Comparison of ENCODE assay signal across 9 cellular contexts in the genomic region with DNA sequence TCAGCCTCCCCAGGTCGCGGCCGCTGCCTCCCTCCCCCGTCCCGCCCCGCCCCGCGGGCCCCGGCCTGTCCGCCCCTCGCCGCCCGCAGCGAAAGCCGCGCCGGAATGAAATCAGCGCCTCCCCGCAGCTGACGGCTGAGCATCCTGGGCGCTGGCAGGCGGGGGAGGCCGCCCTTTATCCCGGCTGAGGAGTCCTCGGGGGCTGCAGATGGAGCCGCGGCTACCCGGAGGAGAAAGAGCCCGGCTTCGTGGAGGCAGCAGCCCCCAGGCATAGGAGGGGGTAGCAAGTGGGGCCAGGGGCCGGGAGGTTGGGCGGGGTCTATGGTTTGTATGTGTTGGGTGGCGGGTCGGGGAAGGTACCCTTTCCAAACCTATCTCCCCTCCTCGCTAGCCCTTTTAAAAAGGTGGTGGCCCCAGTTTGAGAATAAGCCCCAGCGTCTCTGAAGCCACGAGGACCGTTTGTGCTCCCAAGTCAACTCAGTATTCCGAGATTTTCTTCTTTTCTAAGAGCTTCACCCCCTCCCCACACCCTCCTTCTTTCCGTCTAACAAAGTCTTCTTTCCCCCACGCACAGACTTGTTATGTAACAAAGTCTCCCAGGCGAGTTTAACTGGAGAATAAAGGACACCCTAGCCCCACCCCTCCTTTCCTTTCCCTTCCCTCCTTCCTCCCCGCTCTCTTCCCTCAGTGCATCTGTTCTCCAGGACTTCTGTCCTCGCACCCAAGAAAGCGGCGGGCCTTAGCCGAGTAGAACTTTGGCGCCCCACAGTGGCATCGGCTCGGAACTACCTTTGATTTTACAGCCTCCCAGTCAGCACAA. TPM values are rescaled to one million over a fixed set of nuclear protein-coding genes. Genes with fewer than 3 reads are reported as not detected.
DNase-seq lines count a peak whose midpoint lies in the region; ATAC-seq, FAIRE-seq and TF ChIP-seq lines count a peak whose summit lies in the region.
"Had no signal": no experiment of that assay in that cellular context is flagged by ENCODE, and none has a peak within 500 bp of the region (broad histone marks: within the 10 kb centered on the region; RNA-seq: fewer than 3 reads in every experiment).

No MANE protein-coding gene starts in this region.

- no peak overlapping the region for H4K91ac ChIP-seq in H1 (replicated peaks; ENCODE audit: insufficient read length, low read length)

- H3K79me2 ChIP-seq in H1 (ENCODE audit: control insufficient read depth in 1 of 2, insufficient read depth in 2 of 2, low read length in 2 of 2) = no peaks in the 10 kb centered on the region

- H3K27me3 ChIP-seq in H1 (replicated peaks in 1 of 4; ENCODE audit: control insufficient read depth in 3 of 4, extremely low read depth in 1 of 4, insufficient read depth in 3 of 4, low read length in 3 of 4) = peaks cover 47 to 75% (median 64%) of the 10 kb centered on the region in 4 experiments

- no peak for TF ChIP-seq POLR2A in H1 (IDR thresholded peaks at IDR 0.05; ENCODE audit: control extremely low read depth in 1 of 2, low read depth in 2 of 2, low read length in 2 of 2)

- no peak overlapping the region for H3K27ac Mint-ChIP-seq in activated CD8-positive, alpha-beta T cell treated with anti-CD3 and anti-CD28 coated beads for 36 hours
- peak overlapping the region; percentile 14 for H3K27ac Mint-ChIP-seq in memory B cell

- no peak overlapping the region for H3K14ac ChIP-seq in H1 (ENCODE audit: insufficient read length)

- TF ChIP-seq RAD21 in H1 (IDR thresholded peaks at IDR 0.05 in 1 of 2, conservative IDR thresholded peaks at IDR 0.05 in 1 of 2; ENCODE audit: low read depth in 2 of 2, low read length in 2 of 2) = peak; percentile 97 to 98

- H3K23ac ChIP-seq in H1 (ENCODE audit: insufficient read length) = no peak overlapping the region

- no peak overlapping the region for H2AFZ ChIP-seq in H1 (ENCODE audit: low read length)

- no peaks in the 10 kb centered on the region for H3K9me3 Mint-ChIP-seq in activated CD8-positive, alpha-beta T cell treated with anti-CD3 and anti-CD28 coated beads for 36 hours
- peaks cover 3% of the 10 kb centered on the region for H3K9me3 Mint-ChIP-seq in memory B cell

- 0% methylated on average over 36 of the region's 50 CpGs; no CpG with 5 or more reads in 1 of the 2 experiments for WGBS in H1 (ENCODE audit: extremely low coverage in 1 of 2, insufficient coverage in 1 of 2, insufficient read length in 1 of 2, insufficient replicate concordance in 2 of 2, low coverage in 1 of 2, low lambda C conversion rate in 2 of 2, missing lambda C conversion rate in 1 of 2), 2 experiments

- no peaks in the 10 kb centered on the region for H3K9me3 ChIP-seq in H1 (ENCODE audit: insufficient read depth in 2 of 2, low read depth in 1 of 2, low read length in 1 of 2)

- peaks cover 10% of the 10 kb centered on the region for H3K4me1 Mint-ChIP-seq in activated CD8-positive, alpha-beta T cell treated with anti-CD3 and anti-CD28 coated beads for 36 hours (ENCODE audit: low read depth)
- H3K4me1 Mint-ChIP-seq in memory B cell = peaks cover 14% of the 10 kb centered on the region

- no peak overlapping the region for H3K4ac ChIP-seq in H1 (replicated peaks; ENCODE audit: insufficient read length, low read depth, low read length)

- H2BK5ac ChIP-seq in H1 (ENCODE audit: low read depth, low read length) = no peak overlapping the region

- ATAC-seq in GM19438 (IDR thresholded peaks at IDR 0.05; ENCODE audit: low read depth, unreplicated experiment) = peak; percentile 53
- peak; percentile 45 for ATAC-seq in HG03571 (IDR thresholded peaks at IDR 0.05; ENCODE audit: unreplicated experiment)
- ATAC-seq in activated CD8-positive, alpha-beta T cell treated with anti-CD3 and anti-CD28 coated beads for 36 hours = peak; percentile 76
- peak; percentile 73 for ATAC-seq in memory B cell (ENCODE audit: low read depth)

- TF ChIP-seq CTCF in activated CD8-positive, alpha-beta T cell treated with anti-CD3 and anti-CD28 coated beads for 36 hours (IDR thresholded peaks at IDR 0.05) = peak; percentile 89
- peak; percentile 82 to 93 (median 83) for TF ChIP-seq CTCF in H1 (IDR thresholded peaks at IDR 0.05; ENCODE audit: control extremely low read depth in 1 of 3, insufficient read depth in 1 of 3, low read depth in 1 of 3, low read length in 3 of 3)

- H3K27ac ChIP-seq in H1 (ENCODE audit: low read depth, low read length) = no peak overlapping the region

- intact Hi-C loops in activated CD8-positive, alpha-beta T cell treated with anti-CD3 and anti-CD28 coated beads for 36 hours (cut with micrococcal nuclease) = loop anchor here (1.0 kb wide), 1 partner anchor 1348 kb away; no protein-coding TSS in a partner anchor

- CTCF ChIA-PET in activated CD8-positive, alpha-beta T cell treated with anti-CD3 and anti-CD28 coated beads for 36 hours (lab: Charles Lee) = interaction anchor here (0.6 to 1.9 kb wide), 15 partner anchors 13 to 1352 kb away, joined by 3 to 12 read pairs (median 4); no protein-coding TSS in a partner anchor
- CTCF ChIA-PET in H1 (lab: Charles Lee; ENCODE audit: partially characterized antibody) = interaction anchor here (0.6 to 8.5 kb wide), 9 partner anchors 12 to 1778 kb away, joined by 3 to 79 read pairs (median 3); a partner anchor contains a TSS

- peaks cover 77% of the 10 kb centered on the region for H3K27me3 Mint-ChIP-seq in activated CD8-positive, alpha-beta T cell treated with anti-CD3 and anti-CD28 coated beads for 36 hours
- peaks cover 45% of the 10 kb centered on the region for H3K27me3 Mint-ChIP-seq in memory B cell

- H3K4me3 Mint-ChIP-seq in activated CD8-positive, alpha-beta T cell treated with anti-CD3 and anti-CD28 coated beads for 36 hours = no peak overlapping the region
- H3K4me3 Mint-ChIP-seq in memory B cell = peak overlapping the region; percentile 64

- peaks cover 2 to 7% (median 4%) of the 10 kb centered on the region in 4 experiments for H3K4me1 ChIP-seq in H1 (replicated peaks in 1 of 4; ENCODE audit: control insufficient read depth in 3 of 4, insufficient read depth in 4 of 4, low read length in 3 of 4)

- H3K4me2 ChIP-seq in H1 (ENCODE audit: insufficient read depth in 1 of 2, low read depth in 2 of 2, low read length in 2 of 2) = peak overlapping the region; percentile 38 to 80

- no peaks in the 10 kb centered on the region; a peak in 1 of 8 replicates for H3K36me3 ChIP-seq in H1 (ENCODE audit: control insufficient read depth in 2 of 4, insufficient read depth in 4 of 4, low read length in 3 of 4)

- FAIRE-seq in H1 (lab: Jason Lieb, UNC) = peak; percentile 79
- FAIRE-seq: colon had no signal

- H3K23me2 ChIP-seq in H1 (ENCODE audit: low read depth, low read length) = no peaks in the 10 kb centered on the region; the same call in 1 of the 2 replicates

- H2BK20ac ChIP-seq in H1 (ENCODE audit: low read length) = no peak overlapping the region

- H2AK5ac ChIP-seq in H1 (ENCODE audit: low read depth, low read length) = no peak overlapping the region

- no peaks in the 10 kb centered on the region for H3K36me3 Mint-ChIP-seq in activated CD8-positive, alpha-beta T cell treated with anti-CD3 and anti-CD28 coated beads for 36 hours (ENCODE audit: low read depth)
- H3K36me3 Mint-ChIP-seq in memory B cell = peaks cover 6% of the 10 kb centered on the region

- no peak overlapping the region for H2BK12ac ChIP-seq in H1 (ENCODE audit: low read depth, low read length)

- DNase-seq in CMK (ENCODE audit: low read depth) = peak; percentile 20
- peak; percentile 82 for DNase-seq in NCI-H774 (lab: John Stamatoyannopoulos, UW)
- DNase-seq in activated CD8-positive, alpha-beta T cell treated with anti-CD3 and anti-CD28 coated beads for 36 hours = peak; percentile 74
- peak in 1 of 2 experiments; percentile 95 for DNase-seq in H1 (ENCODE audit: low read depth in 1 of 2, low spot score in 2 of 2)
- peak in 1 of 2 donors; percentile 71 for DNase-seq in memory B cell (ENCODE audit: low spot score in 2 of 2)
- DNase-seq in stimulated activated CD8-positive, alpha-beta memory T cell treated with anti-CD3 and anti-CD28 coated beads, Interleukin-4, amount 100 ng/mL, for 48 hours = peak; percentile 85

- no peak overlapping the region for H3K56ac ChIP-seq in H1 (replicated peaks; ENCODE audit: insufficient read length, low read depth, low read length)

- H2BK15ac ChIP-seq in H1 (ENCODE audit: low read length) = no peak overlapping the region

- no peak overlapping the region for H4K5ac ChIP-seq in H1 (ENCODE audit: insufficient read length, low read depth, low read length)

- H4K20me1 ChIP-seq in H1 (replicated peaks in 1 of 2; ENCODE audit: control insufficient read depth in 1 of 2, insufficient read depth in 2 of 2, low read length in 2 of 2) = peaks cover 2 to 4% of the 10 kb centered on the region in 2 experiments

- H2BK120ac ChIP-seq in H1 (replicated peaks; ENCODE audit: low read depth, low read length) = no peak overlapping the region

- no peak overlapping the region for H3K18ac ChIP-seq in H1 (ENCODE audit: extremely low read depth, low read length)

- H4K8ac ChIP-seq in H1 (ENCODE audit: extremely low read depth, insufficient read depth, low read length) = no peak overlapping the region

- POLR2A ChIA-PET in activated CD8-positive, alpha-beta T cell treated with anti-CD3 and anti-CD28 coated beads for 36 hours (lab: Charles Lee) = no interaction called here
- POLR2A ChIA-PET in H1 (lab: Charles Lee; ENCODE audit: partially characterized antibody) = interaction anchor here (1.0 kb wide), 1 partner anchor 682 kb away, joined by 3 read pairs; no protein-coding TSS in a partner anchor

- no peak overlapping the region; a peak in 1 of 7 replicates for H3K9ac ChIP-seq in H1 (replicated peaks in 1 of 4; ENCODE audit: extremely low read depth in 1 of 4, low read depth in 3 of 4, low read length in 3 of 4)

- no peaks in the 10 kb centered on the region for H3K79me1 ChIP-seq in H1 (ENCODE audit: low read depth, low read length)

- H3K4me3 ChIP-seq in H1 (ENCODE audit: extremely low read depth in 1 of 4, insufficient read depth in 2 of 4, low read depth in 3 of 4, low read length in 4 of 4) = peak overlapping the region; percentile 22 to 63 (median 44)

- no peak for TF ChIP-seq EP300 in H1 (IDR thresholded peaks at IDR 0.05; ENCODE audit: borderline replicate concordance in 1 of 2, low read depth in 2 of 2, low read length in 2 of 2)

TF ChIP-seq in H1, 55 proteins besides CTCF, POLR2A, EP300 and RAD21 (continues in another document):
- peak; percentile 43 for TF ChIP-seq KDM4A (IDR thresholded peaks at IDR 0.05; ENCODE audit: low read depth, low read length, severe bottlenecking)
- TF ChIP-seq RXRA (IDR thresholded peaks at IDR 0.05; ENCODE audit: insufficient read depth, low read depth, low read length) = no peak

RNA-seq across cellular contexts. Expression of a gene that starts 11.0 kb away (rescaled TPM):
- not detected for total RNA-seq in activated CD8-positive, alpha-beta T cell treated with anti-CD3 and anti-CD28 coated beads for 36 hours
- 0.35 and 0.48 TPM in 2 replicates for total RNA-seq in H1 (2021; fragmentation: NEBNext Ultra II Directional; extraction: Animal tissue kit (Norgen Biotek cat#: 25700))
- 0.06 and 0.09 TPM in 2 replicates for polyA plus RNA-seq in H1 (2011; rRNA removed)
- 0.05 TPM for polyA plus RNA-seq in H1 (2011; cell fraction: cytosol; rRNA removed)
- 0.03 TPM for polyA plus RNA-seq in H1 (2011; cell fraction: nucleus; rRNA removed)
- 0.08 to 0.22 TPM (median 0.14 TPM) in 4 replicates for polyA plus RNA-seq in H1 (2012, experiment 1 of 2)
- polyA plus RNA-seq in H1 (2012, experiment 2 of 2) = 0.12 TPM
- 0.28 TPM for polyA plus RNA-seq in H1 (2013, experiment 1 of 2)
- polyA plus RNA-seq in H1 (2013, experiment 2 of 2) = 0.26 TPM
- 0.03 TPM in 1 of 2 replicates, not detected in the other for polyA minus RNA-seq in H1 (2011; rRNA and poly(A)+ RNA removed)
- polyA minus RNA-seq in H1 (2011; cell fraction: cytosol; rRNA and poly(A)+ RNA removed) = not detected
- 0.30 TPM for polyA minus RNA-seq in H1 (2011; cell fraction: nucleus; rRNA and poly(A)+ RNA removed)
